28 cellular contexts compared by ENCODE assay signal in the genomic region with DNA sequence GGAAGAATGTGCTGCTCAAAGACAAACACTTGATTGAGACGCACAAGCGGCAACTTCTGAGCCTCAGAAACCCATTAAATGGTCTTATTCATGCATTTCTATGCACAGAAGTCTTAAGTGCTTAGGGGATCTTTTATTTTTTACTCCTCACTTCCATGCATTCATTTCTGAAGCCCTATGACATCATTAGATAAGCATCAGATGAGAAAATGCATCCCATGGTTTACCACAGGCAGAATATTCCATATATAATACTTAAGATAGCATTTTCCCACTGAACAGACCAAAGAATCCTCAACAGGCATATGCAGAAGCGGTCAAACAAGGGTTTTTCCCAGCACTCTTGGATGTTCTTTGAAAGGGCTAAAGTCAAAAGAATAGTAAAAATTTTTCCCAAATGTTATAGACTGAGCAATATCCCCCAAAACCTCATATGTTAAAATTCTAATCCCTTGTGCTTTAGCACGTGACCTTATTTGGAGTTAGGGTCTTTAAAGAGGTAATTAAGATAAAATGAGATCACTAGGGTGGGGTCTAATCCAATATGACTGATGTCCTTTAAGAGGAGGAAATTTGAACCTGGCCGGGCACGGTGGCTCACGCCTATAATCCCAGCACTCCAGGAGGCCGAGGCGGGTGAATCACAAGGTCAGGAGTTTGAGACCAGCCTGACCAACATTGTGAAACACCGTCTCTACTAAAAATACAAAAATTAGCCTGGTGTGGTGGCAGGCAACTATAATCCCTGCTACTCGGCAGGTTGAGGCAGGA. TPM values are rescaled to one million over a fixed set of nuclear protein-coding genes. Genes with fewer than 3 reads are reported as not detected.
A peak's percentile ranks its signal among the peaks of the same experiment; 100 is the strongest.
DNase-seq lines count a peak whose midpoint lies in the region; ATAC-seq and TF ChIP-seq lines count a peak whose summit lies in the region.
"Had no signal": no experiment of that assay in that cellular context is flagged by ENCODE, and none has a peak within 500 bp of the region (broad histone marks: within the 10 kb centered on the region; RNA-seq: fewer than 3 reads in every experiment).

No MANE protein-coding gene starts in this region.

- H3K9me2 ChIP-seq in HCT116 (ENCODE audit: insufficient read depth): no peaks in the 10 kb centered on the region

- H3K9me3 ChIP-seq in HCT116 (ENCODE audit: control insufficient read depth in 1 of 2, insufficient read depth in 1 of 2, low read depth in 1 of 2, low read length in 2 of 2) (no peaks in the 10 kb centered on the region), SJCRH30 (replicated peaks) (no peaks in the 10 kb centered on the region), neuronal stem cell (replicated peaks in 1 of 2; ENCODE audit: control insufficient read depth in 2 of 2, insufficient read depth in 1 of 2, low read depth in 1 of 2, low read length in 2 of 2) (peaks cover 0 to 3% of the 10 kb centered on the region in 2 donors)
- H3K9me3 ChIP-seq: BLaER1, HAP-1, ovary had no signal

- ATAC-seq in HCT116 (0 out of 2 replicates have a peak, but pooled peaks have one; percentile 34), HG02588 (IDR thresholded peaks at IDR 0.05; ENCODE audit: unreplicated experiment) (no peak)
- ATAC-seq: left ventricle myocardium superior; naive thymus-derived CD8-positive, alpha-beta T cell; stimulated activated memory B cell treated with anti-CD40 and anti-IgM and Interleukin-4, amounts not matched to agents 10 μg/mL and 1 μg/mL and 100 μg/mL, for 72 hours had no signal

- peak overlapping the region; percentile 13; the same call in 1 of the 2 replicates for H3K4me2 ChIP-seq in HCT116 (ENCODE audit: low read length)
- no peak overlapping the region for H3K4me2 ChIP-seq in neuronal stem cell (ENCODE audit: insufficient read depth, low read length, poor library complexity, severe bottlenecking)
- H3K4me2 ChIP-seq: BLaER1 had no signal

- no peak overlapping the region for H2AK5ac ChIP-seq in neuronal stem cell (ENCODE audit: low read depth, low read length)

- TF ChIP-seq POLR2A in HCT116 (IDR thresholded peaks at IDR 0.05; ENCODE audit: borderline replicate concordance, extremely low read depth, insufficient read depth, insufficient read length): no peak

- H3K79me2 ChIP-seq in HCT116 (ENCODE audit: insufficient read depth, low read length): no peaks in the 10 kb centered on the region

- no peak overlapping the region for H3K23ac ChIP-seq in neuronal stem cell (ENCODE audit: low read depth, low read length, poor library complexity)

- no peaks in the 10 kb centered on the region for H3K36me3 ChIP-seq in HCT116 (ENCODE audit: control insufficient read depth in 1 of 2, insufficient read depth in 2 of 2, low read length in 2 of 2)
- no peaks in the 10 kb centered on the region for H3K36me3 ChIP-seq in SJCRH30
- no peaks in the 10 kb centered on the region for H3K36me3 ChIP-seq in neuronal stem cell (replicated peaks in 1 of 2; ENCODE audit: control insufficient read depth in 2 of 2, insufficient read depth in 2 of 2, low read length in 2 of 2)
- H3K36me3 ChIP-seq: BLaER1, HAP-1, ovary had no signal

- H2BK15ac ChIP-seq in neuronal stem cell (ENCODE audit: low read length): no peak overlapping the region

- no peak overlapping the region for H2BK5ac ChIP-seq in neuronal stem cell (ENCODE audit: low read length)

- H4K91ac ChIP-seq in neuronal stem cell (ENCODE audit: low read depth, low read length, poor library complexity): no peak overlapping the region

- TF ChIP-seq CTCF in HCT116 (IDR thresholded peaks at IDR 0.05 in 2 of 3, conservative IDR thresholded peaks at IDR 0.05 in 1 of 3; ENCODE audit: borderline replicate concordance in 1 of 3, insufficient read depth in 1 of 3, low read depth in 2 of 3, low read length in 2 of 3) (no peak), choroid plexus epithelial cell (conservative IDR thresholded peaks at IDR 0.05; ENCODE audit: low read depth, low read length) (no peak)

- intact Hi-C loops in HCT116 (cut with micrococcal nuclease): no loop called here

- H3K9ac ChIP-seq in HCT116 (ENCODE audit: low read length): no peak overlapping the region
- no peak overlapping the region for H3K9ac ChIP-seq in neuronal stem cell (ENCODE audit: low read depth, low read length, poor library complexity)
- H3K9ac ChIP-seq: BLaER1 had no signal

- no peak overlapping the region for H3K14ac ChIP-seq in neuronal stem cell (ENCODE audit: low read length)

- H3K4me3 ChIP-seq in HCT116 (replicated peaks in 1 of 2; ENCODE audit: low read depth in 1 of 2, low read length in 2 of 2) (no peak overlapping the region), SJCRH30 (no peak overlapping the region), choroid plexus epithelial cell (ENCODE audit: low read depth, low read length) (no peak overlapping the region), neuronal stem cell (ENCODE audit: low read length in 2 of 2) (no peak overlapping the region)
- H3K4me3 ChIP-seq: BLaER1, HAP-1, ovary had no signal

- H3K27ac ChIP-seq in HCT116 (ENCODE audit: low read depth, low read length) (no peak overlapping the region), SJCRH30 (peak overlapping the region; percentile 64), neuronal stem cell (replicated peaks; ENCODE audit: low read length) (no peak overlapping the region)
- H3K27ac ChIP-seq: BLaER1, HL-60, ovary had no signal

- peaks cover 9 to 37% of the 10 kb centered on the region in 2 experiments; a peak in 3 of 4 replicates for H3K4me1 ChIP-seq in HCT116 (ENCODE audit: control insufficient read depth in 1 of 2, insufficient read depth in 2 of 2, low read length in 2 of 2)
- H3K4me1 ChIP-seq in SJCRH30: peaks cover 33% of the 10 kb centered on the region
- peaks cover 0 to 2% of the 10 kb centered on the region in 2 donors for H3K4me1 ChIP-seq in neuronal stem cell (ENCODE audit: control insufficient read depth in 2 of 2, insufficient read depth in 1 of 2, low read depth in 1 of 2, low read length in 2 of 2)
- H3K4me1 ChIP-seq: HAP-1 had no signal

- H3K27me3 ChIP-seq in HCT116 (ENCODE audit: insufficient read depth, low read length): no peaks in the 10 kb centered on the region
- no peaks in the 10 kb centered on the region for H3K27me3 ChIP-seq in SJCRH30
- H3K27me3 ChIP-seq in neuronal stem cell (ENCODE audit: control insufficient read depth in 3 of 3, insufficient read depth in 3 of 3, low read depth in 1 of 3, low read length in 3 of 3): peaks cover 0 to 12% (median 0%) of the 10 kb centered on the region in 3 experiments
- H3K27me3 ChIP-seq: BLaER1, ovary had no signal

- no peak overlapping the region for H2BK120ac ChIP-seq in neuronal stem cell (ENCODE audit: low read depth, low read length)

- RAD21 ChIA-PET in HCT116 (lab: Charles Lee; ENCODE audit: low non-redundant PET in 1 of 2, low total read pairs in 2 of 2, uncharacterized antibody in 2 of 2, unreplicated experiment in 2 of 2): no interaction called here

- DNase-seq in HCT116 (ENCODE audit: low read depth, low spot score): no peak
- peak; percentile 60 to 65 for DNase-seq in SJCRH30
- DNase-seq in choroid plexus epithelial cell (ENCODE audit: low read depth): peak; percentile 57
- peak; percentile 64 for DNase-seq in non-pigmented ciliary epithelial cell (ENCODE audit: low read depth)
- no peak for DNase-seq in cortex of kidney (lab: John Stamatoyannopoulos, UW)
- DNase-seq in NCI-H2081 treated with DMSO at 0.1 percent for 48 hours (lab: John Stamatoyannopoulos, UW): no peak
- no peak for DNase-seq in neuronal stem cell (ENCODE audit: low spot score)
- DNase-seq: activated CD4-positive, alpha-beta memory T cell treated with anti-CD3 and anti-CD28 coated beads for 36 hours; activated CD4-positive, CD25-positive, alpha-beta regulatory T cell treated with anti-CD3 and anti-CD28 coated beads, Interleukin-2, amount 50 U/mL, for 72 hours; activated CD8-positive, alpha-beta memory T cell treated with anti-CD3 and anti-CD28 coated beads, Interleukin-2, amount 50 U/mL, for 4 hours; aorta; GF-D8; glutamatergic neuron; islet precursor cell; left ventricle myocardium superior; naive thymus-derived CD8-positive, alpha-beta T cell; NCI-H1092; NCI-H187; NCI-H774; ovary; RPMI8226; stimulated activated CD4-positive, alpha-beta T cell treated with anti-CD3 and anti-CD28 coated beads, Interleukin-4, amount 100 ng/mL, for 4 hours; substantia nigra had no signal

- POLR2A ChIA-PET in HCT116 (lab: Charles Lee): no interaction called here

- H4K8ac ChIP-seq in neuronal stem cell (ENCODE audit: low read depth, low read length): no peak overlapping the region

- H3K79me1 ChIP-seq in neuronal stem cell (ENCODE audit: low read depth, low read length): no peaks in the 10 kb centered on the region

- H3K18ac ChIP-seq in neuronal stem cell (ENCODE audit: low read length): no peak overlapping the region

- no peak for TF ChIP-seq RAD21 in HCT116 (IDR thresholded peaks at IDR 0.05; ENCODE audit: low read depth)

- H3K4ac ChIP-seq in neuronal stem cell (ENCODE audit: low read length): no peak overlapping the region

- CTCF ChIA-PET in HCT116 (lab: Charles Lee): no interaction called here

- no peaks in the 10 kb centered on the region for H4K20me1 ChIP-seq in HCT116 (ENCODE audit: insufficient read depth)
- H4K20me1 ChIP-seq: BLaER1 had no signal

- no peak overlapping the region for H2BK12ac ChIP-seq in neuronal stem cell (ENCODE audit: low read length)

- H2AFZ ChIP-seq in HCT116 (ENCODE audit: low read depth, low read length, poor library complexity, severe bottlenecking): no peak overlapping the region
- no peak overlapping the region for H2AFZ ChIP-seq in neuronal stem cell (ENCODE audit: low read length)

- no TSS peak for BruUV-seq in HCT116 (replicated peaks; lab: Mats Ljungman, UMichigan)

- no CpG with 5 or more reads among the region's 11 CpGs for WGBS in neuronal stem cell (ENCODE audit: extremely low coverage in 2 of 2, insufficient read length in 2 of 2, insufficient replicate concordance in 1 of 2), 2 donors

TF ChIP-seq in HCT116, 20 proteins besides CTCF, POLR2A, EP300 and RAD21 (continues in another document):
- TF ChIP-seq ZNF274 (IDR thresholded peaks at IDR 0.05; ENCODE audit: low read depth, low read length): no peak

RNA-seq across cellular contexts. Expression of a gene that starts 22.6 kb away (rescaled TPM):
- total RNA-seq in HCT116 (2021; ENCODE audit: unreplicated experiment): 23.6 TPM
- polyA plus RNA-seq in HCT116 (2012): 18.6 and 19.9 TPM in 2 replicates
- total RNA-seq in SJCRH30 (2014; rRNA removed; shearing (Covaris generic)): 41.8 and 49.3 TPM in 2 replicates
- 8.5 TPM for polyA plus RNA-seq in neuronal stem cell (2013, experiment 1 of 2)
- 7.9 TPM for polyA plus RNA-seq in neuronal stem cell (2013, experiment 2 of 2)

Comparison
In these comparisons a context has a peak if more than half of its experiments do, and no peak if none do; other contexts are left out.
1. DNase-seq: peak in SJCRH30 (2 of 2), choroid plexus epithelial cell (single experiment) and non-pigmented ciliary epithelial cell (single experiment); none in HCT116 (single experiment), cortex of kidney (single experiment), NCI-H2081 treated with DMSO at 0.1 percent for 48 hours (single experiment) and neuronal stem cell (single experiment).